In the genomic region with DNA sequence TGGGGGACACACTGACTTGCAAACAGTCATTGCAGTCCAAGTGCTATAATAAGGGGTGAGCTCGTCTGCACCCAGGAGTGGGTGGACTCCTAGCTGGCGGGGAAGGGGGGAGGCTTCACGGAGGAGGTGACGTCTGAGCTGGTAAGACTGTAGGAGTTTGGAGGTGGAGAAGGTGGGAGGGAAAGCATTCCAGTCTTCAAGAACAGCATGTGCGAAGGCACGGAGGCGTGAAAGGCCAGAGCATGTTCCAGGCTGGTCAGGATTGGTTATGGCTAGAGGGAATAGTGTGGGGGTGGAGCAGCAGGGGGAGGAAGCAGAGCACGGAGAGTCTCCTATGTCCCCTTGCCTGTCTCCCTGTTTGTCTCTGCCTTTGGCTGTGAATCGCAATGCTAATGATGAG, we compare ENCODE assay signal across 21 cellular contexts. TPM values are rescaled to one million over a fixed set of nuclear protein-coding genes. Genes with fewer than 3 reads are reported as not detected.
DNase-seq lines count a peak whose midpoint lies in the region; ATAC-seq lines count a peak whose summit lies in the region.
"Had no signal": no experiment of that assay in that cellular context is flagged by ENCODE, and none has a peak within 500 bp of the region (broad histone marks: within the 10 kb centered on the region; RNA-seq: fewer than 3 reads in every experiment).

No MANE protein-coding gene starts in this region.

- 0 out of 2 replicates have a peak overlapping the region, but pooled peaks have one; percentile 99 for H3K27ac ChIP-seq in SK-N-MC
- H3K27ac ChIP-seq: epithelial cell of prostate had no signal

- no peak for ATAC-seq in activated CD4-positive, alpha-beta T cell treated with anti-CD3 and anti-CD28 coated beads for 36 hours
- ATAC-seq: HepG2; left lobe of liver; naive thymus-derived CD4-positive, alpha-beta T cell; right lobe of liver had no signal

- H3K9ac ChIP-seq in SK-N-MC (ENCODE audit: insufficient read length) (no peak overlapping the region), iPS-15b (ENCODE audit: low read depth, low read length) (no peak overlapping the region)

- H3K27me3 ChIP-seq in iPS-15b (ENCODE audit: control insufficient read depth, insufficient read depth, low read length): peaks cover 85% of the 10 kb centered on the region
- H3K27me3 ChIP-seq: right lobe of liver, upper lobe of left lung had no signal

- no peak overlapping the region for H3K4me3 Mint-ChIP-seq in activated CD4-positive, alpha-beta T cell treated with anti-CD3 and anti-CD28 coated beads for 36 hours
- H3K4me3 Mint-ChIP-seq: activated CD4-positive, alpha-beta T cell treated with anti-CD3 and anti-CD28 coated beads, Interleukin-2, amount 10 ng/mL, durations not matched to agents 24 days and 14 days; activated naive CD8-positive, alpha-beta T cell treated with anti-CD3 and anti-CD28 coated beads, Interleukin-2, amount 10 ng/mL, durations not matched to agents 7 days and 5 days; naive thymus-derived CD4-positive, alpha-beta T cell had no signal

- H3K4me1 ChIP-seq in iPS-15b (ENCODE audit: control insufficient read depth, insufficient read depth, low read length): peaks cover 14% of the 10 kb centered on the region

- peaks cover under 1% of the 10 kb centered on the region for H3K36me3 ChIP-seq in SK-N-MC (ENCODE audit: insufficient read depth, low read length)
- H3K36me3 ChIP-seq in iPS-15b (ENCODE audit: control insufficient read depth, insufficient read depth, low read length): no peaks in the 10 kb centered on the region
- H3K36me3 ChIP-seq: right lobe of liver, upper lobe of left lung had no signal

- CTCF ChIA-PET in activated CD4-positive, alpha-beta T cell treated with anti-CD3 and anti-CD28 coated beads for 36 hours (lab: Charles Lee): no interaction called here

- intact Hi-C loops in activated CD4-positive, alpha-beta T cell treated with anti-CD3 and anti-CD28 coated beads for 36 hours (cut with DNase I, micrococcal nuclease): no loop called here

- peaks cover 19% of the 10 kb centered on the region for H3K4me1 Mint-ChIP-seq in activated CD4-positive, alpha-beta T cell treated with anti-CD3 and anti-CD28 coated beads for 36 hours

- no peaks in the 10 kb centered on the region for H3K27me3 Mint-ChIP-seq in activated CD4-positive, alpha-beta T cell treated with anti-CD3 and anti-CD28 coated beads for 36 hours
- H3K27me3 Mint-ChIP-seq: activated CD4-positive, alpha-beta T cell treated with anti-CD3 and anti-CD28 coated beads, Interleukin-2, amount 10 ng/mL, durations not matched to agents 24 days and 14 days; activated naive CD8-positive, alpha-beta T cell treated with anti-CD3 and anti-CD28 coated beads, Interleukin-2, amount 10 ng/mL, durations not matched to agents 7 days and 5 days; naive thymus-derived CD4-positive, alpha-beta T cell had no signal

- POLR2A ChIA-PET in activated CD4-positive, alpha-beta T cell treated with anti-CD3 and anti-CD28 coated beads for 36 hours (lab: Charles Lee): no interaction called here

- no peak overlapping the region for H3K4me3 ChIP-seq in SK-N-MC
- H3K4me3 ChIP-seq in iPS-15b (ENCODE audit: low read depth, low read length): peak overlapping the region; percentile 4
- H3K4me3 ChIP-seq: right lobe of liver, upper lobe of left lung had no signal

- DNase-seq in ELF-1 (ENCODE audit: low read depth, low spot score) (peak; percentile 88), SK-N-MC (ENCODE audit: low read depth, low spot score) (no peak), renal cortical epithelial cell (ENCODE audit: low read depth) (peak; percentile 56), NCI-H345 treated with DMSO at 0.1 percent for 48 hours (lab: John Stamatoyannopoulos, UW; ENCODE audit: unreplicated experiment) (no peak), NCI-H187 (lab: John Stamatoyannopoulos, UW) (no peak)
- no peak for DNase-seq in activated CD4-positive, alpha-beta T cell treated with anti-CD3 and anti-CD28 coated beads for 36 hours
- DNase-seq in NK-92 treated with Interleukin-12 subunit alpha and Interleukin-12 subunit beta, amount 100 ng/mL, for 24 hours (lab: John Stamatoyannopoulos, UW): no peak
- DNase-seq: activated CD4-positive, alpha-beta T cell treated with anti-CD3 and anti-CD28 coated beads, Interleukin-2, amount 10 ng/mL, durations not matched to agents 24 days and 14 days; activated naive CD8-positive, alpha-beta T cell treated with anti-CD3 and anti-CD28 coated beads, Interleukin-2, amount 10 ng/mL, durations not matched to agents 7 days and 5 days; activated T-cell treated with anti-CD3 and anti-CD28 coated beads, Interleukin-2, amount 50 U/mL, for 1 hour; naive thymus-derived CD4-positive, alpha-beta T cell; NCI-H1092; right lobe of liver; SHP77; stimulated activated CD4-positive, alpha-beta T cell treated with anti-CD3 and anti-CD28 coated beads, Interleukin-4, amount 100 ng/mL, for 1 hour; T1000; upper lobe of left lung had no signal

- no peaks in the 10 kb centered on the region for H3K9me3 Mint-ChIP-seq in activated CD4-positive, alpha-beta T cell treated with anti-CD3 and anti-CD28 coated beads for 36 hours (ENCODE audit: low read depth)
- H3K9me3 Mint-ChIP-seq: activated CD4-positive, alpha-beta T cell treated with anti-CD3 and anti-CD28 coated beads, Interleukin-2, amount 10 ng/mL, durations not matched to agents 24 days and 14 days; naive thymus-derived CD4-positive, alpha-beta T cell had no signal

- H3K36me3 Mint-ChIP-seq in activated CD4-positive, alpha-beta T cell treated with anti-CD3 and anti-CD28 coated beads for 36 hours (ENCODE audit: low read depth): peaks cover 3% of the 10 kb centered on the region

- no peak overlapping the region for H3K27ac Mint-ChIP-seq in activated CD4-positive, alpha-beta T cell treated with anti-CD3 and anti-CD28 coated beads for 36 hours
- H3K27ac Mint-ChIP-seq: activated CD4-positive, alpha-beta T cell treated with anti-CD3 and anti-CD28 coated beads, Interleukin-2, amount 10 ng/mL, durations not matched to agents 24 days and 14 days; activated naive CD8-positive, alpha-beta T cell treated with anti-CD3 and anti-CD28 coated beads, Interleukin-2, amount 10 ng/mL, durations not matched to agents 7 days and 5 days; naive thymus-derived CD4-positive, alpha-beta T cell had no signal

- H3K9me3 ChIP-seq in SK-N-MC (ENCODE audit: low read depth, low read length) (no peaks in the 10 kb centered on the region), iPS-15b (ENCODE audit: control insufficient read depth, insufficient read depth, low read length) (no peaks in the 10 kb centered on the region)
- H3K9me3 ChIP-seq: right lobe of liver, upper lobe of left lung had no signal

RNA-seq across cellular contexts. Expression of a gene that starts 2.4 kb away (rescaled TPM):
- 19.8 and 35.2 TPM in 2 replicates for total RNA-seq in renal cortical epithelial cell
- 1 to 10 TPM; 5.2 to 6.1 TPM for total RNA-seq in activated CD4-positive, alpha-beta T cell treated with anti-CD3 and anti-CD28 coated beads for 36 hours

RNA-seq across cellular contexts. Expression of a gene that starts 27.9 kb away (rescaled TPM):
- 65.8 and 131 TPM in 2 replicates for total RNA-seq in renal cortical epithelial cell
- total RNA-seq in activated CD4-positive, alpha-beta T cell treated with anti-CD3 and anti-CD28 coated beads for 36 hours: 100 to 1,000 TPM; 190 to 210 TPM

RNA-seq across cellular contexts. Expression of a gene that starts 52.6 kb away (rescaled TPM):
- 4.2 and 9.6 TPM in 2 replicates for total RNA-seq in renal cortical epithelial cell
- 1 to 10 TPM; 5.5 to 6.8 TPM for total RNA-seq in activated CD4-positive, alpha-beta T cell treated with anti-CD3 and anti-CD28 coated beads for 36 hours

Comparison
In these comparisons a context has a peak if more than half of its experiments do, and no peak if none do; other contexts are left out.
1. DNase-seq: peak in ELF-1 (single experiment) and renal cortical epithelial cell (single experiment); none in SK-N-MC (single experiment), activated CD4-positive, alpha-beta T cell treated with anti-CD3 and anti-CD28 coated beads for 36 hours (single experiment), NCI-H345 treated with DMSO at 0.1 percent for 48 hours (single experiment), NK-92 treated with Interleukin-12 subunit alpha and Interleukin-12 subunit beta, amount 100 ng/mL, for 24 hours (single experiment) and NCI-H187 (0 of 2).